8 cellular contexts compared by ENCODE assay signal in genomic region chr15:76185716-76186115, GRCh38.
A peak's percentile ranks its signal among the peaks of the same experiment; 100 is the strongest.
DNase-seq lines count a peak whose midpoint lies in the region; ATAC-seq, FAIRE-seq and TF ChIP-seq lines count a peak whose summit lies in the region.

No MANE protein-coding gene starts in this region.

- no peaks in the 10 kb centered on the region for H3K4me1 ChIP-seq in HAP-1
- peaks cover 28% of the 10 kb centered on the region for H3K4me1 ChIP-seq in OCI-LY3 (ENCODE audit: low read length)

- in situ Hi-C loops in HAP-1 (cut with MboI; ENCODE audit: low sequenced_read_pairs): no loop called here

- no peak overlapping the region for H3K27ac ChIP-seq in OCI-LY3 (ENCODE audit: low read length)

- H3K36me3 ChIP-seq in HAP-1 (replicated peaks) (0 out of 2 replicates have a peak, but pooled peaks cover 3% of the 10 kb centered on the region), OCI-LY3 (replicated peaks; ENCODE audit: low read depth, low read length) (no peaks in the 10 kb centered on the region)

- H3K9me3 ChIP-seq in HAP-1 (no peaks in the 10 kb centered on the region), OCI-LY3 (ENCODE audit: insufficient read depth, low read length) (no peaks in the 10 kb centered on the region)

- no peak overlapping the region for H2AFZ ChIP-seq in OCI-LY3 (ENCODE audit: low read depth, low read length)

- no peak for TF ChIP-seq POLR2A in erythroblast (IDR thresholded peaks at IDR 0.05; ENCODE audit: low read length)

- no peak overlapping the region for H3K4me3 ChIP-seq in HAP-1
- H3K4me3 ChIP-seq in OCI-LY3 (ENCODE audit: low read length): no peak overlapping the region
- no peak overlapping the region for H3K4me3 ChIP-seq in retinal pigment epithelial cell (ENCODE audit: low read length)

- H3K27me3 ChIP-seq in HAP-1 (ENCODE audit: low read depth) (no peaks in the 10 kb centered on the region), OCI-LY3 (ENCODE audit: low read depth, low read length) (peaks cover 42% of the 10 kb centered on the region)

- TF ChIP-seq CTCF in D721Med (IDR thresholded peaks at IDR 0.05; ENCODE audit: insufficient read depth, missing control alignments): peak; percentile 47
- TF ChIP-seq CTCF in OCI-LY3 (IDR thresholded peaks at IDR 0.05; ENCODE audit: low read depth, low read length): peak; percentile 66
- peak; percentile 69 for TF ChIP-seq CTCF in retinal pigment epithelial cell (conservative IDR thresholded peaks at IDR 0.05; ENCODE audit: low read depth, low read length)

- FAIRE-seq in D721Med (lab: Jason Lieb, UNC): no peak

- no peak for DNase-seq in D721Med (ENCODE audit: insufficient read length, low spot score)
- peak; percentile 81 to 86 for DNase-seq in HAP-1 (ENCODE audit: low spot score in 2 of 2)
- DNase-seq in erythroblast (lab: John Stamatoyannopoulos, UW): peak; percentile 50 to 70
- DNase-seq in retinal pigment epithelial cell (ENCODE audit: low read depth): no peak

- H3K4me2 ChIP-seq in OCI-LY3 (ENCODE audit: low read length): no peak overlapping the region; the same call in 1 of the 2 replicates

- H4K20me1 ChIP-seq in OCI-LY3 (ENCODE audit: insufficient read depth, low read length): no peaks in the 10 kb centered on the region; the same call in 1 of the 2 replicates

- H3K79me2 ChIP-seq in OCI-LY3 (ENCODE audit: low read length): no peaks in the 10 kb centered on the region

- no peak overlapping the region for H3K9ac ChIP-seq in OCI-LY3 (ENCODE audit: low read length)

- ATAC-seq in HG03378 (IDR thresholded peaks at IDR 0.05; ENCODE audit: unreplicated experiment) (no peak), HG03457 (IDR thresholded peaks at IDR 0.05; ENCODE audit: unreplicated experiment) (no peak), HG03039 (IDR thresholded peaks at IDR 0.05; ENCODE audit: unreplicated experiment) (no peak)

Comparison
In these comparisons a context has a peak if more than half of its experiments do, and no peak if none do; other contexts are left out.
1. DNase-seq: peak in HAP-1 (2 of 2) and erythroblast (2 of 2); none in D721Med (single experiment) and retinal pigment epithelial cell (single experiment).
2. Peak in every context shown above with its lines, with median percentiles within 50 percentile points of each other: CTCF ChIP-seq.